35 cellular contexts compared by ENCODE assay signal in the genomic region with DNA sequence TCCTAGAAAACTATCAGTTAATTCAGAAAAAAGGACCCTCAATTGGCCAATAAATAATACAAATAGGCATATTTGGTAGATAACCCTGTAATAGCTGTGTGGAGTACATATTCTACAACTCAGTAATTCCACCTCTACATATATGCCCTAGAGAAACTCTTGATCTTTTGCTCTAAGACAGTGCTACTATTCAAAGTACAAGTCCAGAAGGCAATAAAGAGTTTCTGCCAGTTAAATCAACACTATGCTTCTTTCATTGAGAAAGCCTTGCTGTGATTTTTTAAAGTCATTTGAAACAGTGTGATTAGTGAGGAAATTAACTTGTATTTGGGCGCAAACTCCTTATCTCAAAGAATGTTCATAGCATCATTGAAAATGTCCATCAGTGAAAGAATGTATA.
"Had no signal": no experiment of that assay in that cellular context is flagged by ENCODE, and none has a peak within 500 bp of the region (broad histone marks: within the 10 kb centered on the region; RNA-seq: fewer than 3 reads in every experiment).

No MANE protein-coding gene starts in this region.

- H3K36me3 ChIP-seq: adrenal gland, brain microvascular endothelial cell had no signal

- H3K4me3 ChIP-seq: adrenal gland, body of pancreas, cardiac muscle cell had no signal

- ATAC-seq: activated CD8-positive, alpha-beta T cell treated with anti-CD3 and anti-CD28 coated beads for 36 hours; activated naive CD4-positive, alpha-beta T cell treated with anti-CD3 and anti-CD28 coated beads, Interleukin-2, amount 50 U/mL, for 72 hours; activated T-cell treated with anti-CD3 and anti-CD28 coated beads, Interleukin-2, amount 50 U/mL, for 4 hours; activated T-cell treated with anti-CD3 and anti-CD28 coated beads, Interleukin-2, amount 50 U/mL, for 72 hours; activated T-helper 17 cell treated with anti-CD3 and anti-CD28 coated beads, Interleukin-2, amount 50 U/mL, for 72 hours; body of pancreas had no signal

- H3K9me3 ChIP-seq: adrenal gland, body of pancreas had no signal

- FAIRE-seq: astrocyte, bronchial epithelial cell, colon, TTC549 had no signal

- H3K4me1 ChIP-seq: body of pancreas had no signal

- H3K27me3 ChIP-seq: adrenal gland, body of pancreas, brain microvascular endothelial cell, cardiac muscle cell had no signal

- H3K27ac ChIP-seq: adrenal gland, body of pancreas, brain microvascular endothelial cell, cardiac muscle cell, VCaP had no signal

- DNase-seq: activated B cell treated with CpG ODN at 0.5 μM for 24 hours; activated CD4-positive, alpha-beta memory T cell treated with anti-CD3 and anti-CD28 coated beads for 36 hours; activated CD4-positive, alpha-beta T cell treated with anti-CD3 and anti-CD28 coated beads for 4 hours; activated CD4-positive, alpha-beta T cell treated with anti-CD3 and anti-CD28 coated beads, Interleukin-2, amount 10 ng/mL, durations not matched to agents 24 days and 14 days; activated CD4-positive, alpha-beta T cell treated with anti-CD3 and anti-CD28 coated beads, Interleukin-2, amount 50 U/mL, for 1 hour; activated CD4-positive, alpha-beta T cell treated with anti-CD3 and anti-CD28 coated beads, Interleukin-2, amount 50 U/mL, for 4 hours; activated CD4-positive, CD25-positive, alpha-beta regulatory T cell treated with anti-CD3 and anti-CD28 coated beads, Interleukin-2, amount 50 U/mL, for 72 hours; activated CD8-positive, alpha-beta memory T cell treated with anti-CD3 and anti-CD28 coated beads, Interleukin-2, amount 50 U/mL, for 4 hours; activated CD8-positive, alpha-beta T cell treated with anti-CD3 and anti-CD28 coated beads for 36 hours; activated effector memory CD4-positive, alpha-beta T cell treated with anti-CD3 and anti-CD28 coated beads, Interleukin-2, amount 50 U/mL, for 16 hours; activated gamma-delta T cell treated with Interleukin-2 at 50 U/mL for 16 hours; activated naive CD4-positive, alpha-beta T cell; activated naive CD4-positive, alpha-beta T cell treated with anti-CD3 and anti-CD28 coated beads for 36 hours; activated naive CD4-positive, alpha-beta T cell treated with anti-CD3 and anti-CD28 coated beads, Interleukin-2, amount 50 U/mL, for 16 hours; activated naive CD8-positive, alpha-beta T cell treated with anti-CD3 and anti-CD28 coated beads for 36 hours; activated T-cell treated with anti-CD3 and anti-CD28 coated beads for 4 hours; activated T-cell treated with anti-CD3 and anti-CD28 coated beads, Interleukin-2, amount 50 U/mL, for 1 hour; activated T-cell treated with anti-CD3 and anti-CD28 coated beads, Interleukin-2, amount 50 U/mL, for 4 hours; activated T-cell treated with anti-CD3 and anti-CD28 coated beads, Interleukin-2, amount 50 U/mL, for 72 hours; adrenal gland; amniotic stem cell; aorta; body of pancreas; brain microvascular endothelial cell; caudate nucleus; T-helper 2 cell; T-helper 9 cell had no signal
